Comparison of ENCODE assay signal across 2 cellular contexts in the genomic region with DNA sequence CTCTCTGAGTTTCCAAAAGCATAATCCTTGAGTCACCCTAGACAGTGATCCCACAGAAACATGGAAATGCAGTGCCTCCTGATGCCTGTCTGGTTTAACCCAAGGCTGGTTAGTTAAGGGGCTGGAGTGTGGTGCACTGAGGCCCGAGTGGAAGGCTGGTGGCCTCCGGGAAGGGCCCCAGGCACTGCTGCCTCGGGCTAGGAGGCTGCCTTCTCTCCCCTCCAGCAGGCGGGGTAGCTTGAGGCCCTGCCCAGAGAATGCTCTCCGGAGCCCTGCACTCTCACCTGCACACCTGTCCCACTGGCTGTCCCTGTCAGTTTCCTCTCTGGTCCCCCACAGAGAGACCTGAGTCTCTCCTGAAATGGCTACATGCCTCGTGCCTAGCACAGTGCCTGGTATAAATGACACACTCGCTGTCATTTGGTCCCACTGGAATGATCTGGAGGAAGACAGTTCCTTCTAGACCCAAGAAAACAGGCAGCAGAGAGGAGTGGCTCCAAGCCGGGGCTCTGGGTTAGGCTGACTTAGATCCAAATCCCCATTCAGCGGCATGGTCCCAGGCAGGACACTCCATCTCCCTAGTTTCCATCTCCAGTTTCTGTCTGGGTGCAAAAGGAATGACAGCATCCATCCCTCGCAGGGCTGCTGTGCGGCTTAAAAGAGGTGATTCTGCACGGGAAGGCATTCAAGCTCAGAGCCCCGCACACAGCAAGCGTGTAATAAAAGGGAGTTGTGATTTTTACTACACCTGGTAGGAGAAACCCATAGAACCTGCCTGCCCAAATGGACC.
TF ChIP-seq lines count a peak whose summit lies in the region.

No MANE protein-coding gene starts in this region.

TF ChIP-seq in SK-N-SH treated with all-trans-retinoic acid at 6 μM for 48 hours, 23 proteins besides CTCF, POLR2A, EP300 and RAD21:
- TF ChIP-seq SNAI2 (CRISPR knock-in tag; IDR thresholded peaks at IDR 0.05) (no peak), OSR1 (CRISPR knock-in tag; IDR thresholded peaks at IDR 0.05) (no peak), CSRNP3 (CRISPR knock-in tag; IDR thresholded peaks at IDR 0.05) (no peak), ZNF70 (CRISPR knock-in tag; IDR thresholded peaks at IDR 0.05) (no peak), ZC3H10 (CRISPR knock-in tag; IDR thresholded peaks at IDR 0.05) (no peak), GLIS3 (CRISPR knock-in tag; IDR thresholded peaks at IDR 0.05) (no peak), TCF4 (CRISPR knock-in tag; IDR thresholded peaks at IDR 0.05; ENCODE audit: borderline replicate concordance) (no peak), CSDC2 (CRISPR knock-in tag; IDR thresholded peaks at IDR 0.05) (no peak), ZFP3 (CRISPR knock-in tag; IDR thresholded peaks at IDR 0.05) (no peak), ZNF565 (CRISPR knock-in tag; conservative IDR thresholded peaks at IDR 0.05; ENCODE audit: low read depth) (no peak), ISL1 (CRISPR knock-in tag; IDR thresholded peaks at IDR 0.05) (no peak), BACH2 (CRISPR knock-in tag; IDR thresholded peaks at IDR 0.05; ENCODE audit: borderline replicate concordance) (no peak), ARNTL (CRISPR knock-in tag; IDR thresholded peaks at IDR 0.05; ENCODE audit: borderline replicate concordance, low read depth) (no peak), ESRRG (CRISPR knock-in tag; IDR thresholded peaks at IDR 0.05) (no peak)
- TF ChIP-seq, protein P1, sequence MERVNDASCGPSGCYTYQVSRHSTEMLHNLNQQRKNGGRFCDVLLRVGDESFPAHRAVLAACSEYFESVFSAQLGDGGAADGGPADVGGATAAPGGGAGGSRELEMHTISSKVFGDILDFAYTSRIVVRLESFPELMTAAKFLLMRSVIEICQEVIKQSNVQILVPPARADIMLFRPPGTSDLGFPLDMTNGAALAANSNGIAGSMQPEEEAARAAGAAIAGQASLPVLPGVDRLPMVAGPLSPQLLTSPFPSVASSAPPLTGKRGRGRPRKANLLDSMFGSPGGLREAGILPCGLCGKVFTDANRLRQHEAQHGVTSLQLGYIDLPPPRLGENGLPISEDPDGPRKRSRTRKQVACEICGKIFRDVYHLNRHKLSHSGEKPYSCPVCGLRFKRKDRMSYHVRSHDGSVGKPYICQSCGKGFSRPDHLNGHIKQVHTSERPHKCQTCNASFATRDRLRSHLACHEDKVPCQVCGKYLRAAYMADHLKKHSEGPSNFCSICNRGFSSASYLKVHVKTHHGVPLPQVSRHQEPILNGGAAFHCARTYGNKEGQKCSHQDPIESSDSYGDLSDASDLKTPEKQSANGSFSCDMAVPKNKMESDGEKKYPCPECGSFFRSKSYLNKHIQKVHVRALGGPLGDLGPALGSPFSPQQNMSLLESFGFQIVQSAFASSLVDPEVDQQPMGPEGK (CRISPR knock-in tag; IDR thresholded peaks at IDR 0.05; ENCODE audit: borderline replicate concordance): no peak
- TF ChIP-seq, protein P2, sequence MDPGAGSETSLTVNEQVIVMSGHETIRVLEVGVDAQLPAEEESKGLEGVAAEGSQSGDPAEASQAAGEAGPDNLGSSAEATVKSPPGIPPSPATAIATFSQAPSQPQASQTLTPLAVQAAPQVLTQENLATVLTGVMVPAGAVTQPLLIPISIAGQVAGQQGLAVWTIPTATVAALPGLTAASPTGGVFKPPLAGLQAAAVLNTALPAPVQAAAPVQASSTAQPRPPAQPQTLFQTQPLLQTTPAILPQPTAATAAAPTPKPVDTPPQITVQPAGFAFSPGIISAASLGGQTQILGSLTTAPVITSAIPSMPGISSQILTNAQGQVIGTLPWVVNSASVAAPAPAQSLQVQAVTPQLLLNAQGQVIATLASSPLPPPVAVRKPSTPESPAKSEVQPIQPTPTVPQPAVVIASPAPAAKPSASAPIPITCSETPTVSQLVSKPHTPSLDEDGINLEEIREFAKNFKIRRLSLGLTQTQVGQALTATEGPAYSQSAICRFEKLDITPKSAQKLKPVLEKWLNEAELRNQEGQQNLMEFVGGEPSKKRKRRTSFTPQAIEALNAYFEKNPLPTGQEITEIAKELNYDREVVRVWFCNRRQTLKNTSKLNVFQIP (CRISPR knock-in tag; IDR thresholded peaks at IDR 0.05; ENCODE audit: borderline replicate concordance, low read depth): no peak

TF ChIP-seq in SK-N-SH, 30 proteins besides CTCF, POLR2A, EP300 and RAD21:
- no peak for TF ChIP-seq RCOR1 (IDR thresholded peaks at IDR 0.05; ENCODE audit: low read length)
- no peak for TF ChIP-seq SIN3A (IDR thresholded peaks at IDR 0.05; ENCODE audit: borderline replicate concordance, low read depth, low read length)
- TF ChIP-seq GATA2 (CRISPR knock-in tag; IDR thresholded peaks at IDR 0.05): no peak
- TF ChIP-seq MEF2A (IDR thresholded peaks at IDR 0.05; ENCODE audit: borderline replicate concordance, low read depth): no peak
- TF ChIP-seq, protein P3, sequence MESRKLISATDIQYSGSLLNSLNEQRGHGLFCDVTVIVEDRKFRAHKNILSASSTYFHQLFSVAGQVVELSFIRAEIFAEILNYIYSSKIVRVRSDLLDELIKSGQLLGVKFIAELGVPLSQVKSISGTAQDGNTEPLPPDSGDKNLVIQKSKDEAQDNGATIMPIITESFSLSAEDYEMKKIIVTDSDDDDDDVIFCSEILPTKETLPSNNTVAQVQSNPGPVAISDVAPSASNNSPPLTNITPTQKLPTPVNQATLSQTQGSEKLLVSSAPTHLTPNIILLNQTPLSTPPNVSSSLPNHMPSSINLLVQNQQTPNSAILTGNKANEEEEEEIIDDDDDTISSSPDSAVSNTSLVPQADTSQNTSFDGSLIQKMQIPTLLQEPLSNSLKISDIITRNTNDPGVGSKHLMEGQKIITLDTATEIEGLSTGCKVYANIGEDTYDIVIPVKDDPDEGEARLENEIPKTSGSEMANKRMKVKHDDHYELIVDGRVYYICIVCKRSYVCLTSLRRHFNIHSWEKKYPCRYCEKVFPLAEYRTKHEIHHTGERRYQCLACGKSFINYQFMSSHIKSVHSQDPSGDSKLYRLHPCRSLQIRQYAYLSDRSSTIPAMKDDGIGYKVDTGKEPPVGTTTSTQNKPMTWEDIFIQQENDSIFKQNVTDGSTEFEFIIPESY (IDR thresholded peaks at IDR 0.05; ENCODE audit: borderline replicate concordance, low read depth): no peak
- no peak for TF ChIP-seq FOSL2 (IDR thresholded peaks at IDR 0.05; ENCODE audit: borderline replicate concordance, low read depth)
- no peak for TF ChIP-seq GABPA (IDR thresholded peaks at IDR 0.05; ENCODE audit: low read depth)
- TF ChIP-seq NFIC (IDR thresholded peaks at IDR 0.05; ENCODE audit: borderline replicate concordance): no peak
- no peak for TF ChIP-seq ELF1 (IDR thresholded peaks at IDR 0.05)
- TF ChIP-seq TCF12 (IDR thresholded peaks at IDR 0.05): no peak
- TF ChIP-seq, protein P4, sequence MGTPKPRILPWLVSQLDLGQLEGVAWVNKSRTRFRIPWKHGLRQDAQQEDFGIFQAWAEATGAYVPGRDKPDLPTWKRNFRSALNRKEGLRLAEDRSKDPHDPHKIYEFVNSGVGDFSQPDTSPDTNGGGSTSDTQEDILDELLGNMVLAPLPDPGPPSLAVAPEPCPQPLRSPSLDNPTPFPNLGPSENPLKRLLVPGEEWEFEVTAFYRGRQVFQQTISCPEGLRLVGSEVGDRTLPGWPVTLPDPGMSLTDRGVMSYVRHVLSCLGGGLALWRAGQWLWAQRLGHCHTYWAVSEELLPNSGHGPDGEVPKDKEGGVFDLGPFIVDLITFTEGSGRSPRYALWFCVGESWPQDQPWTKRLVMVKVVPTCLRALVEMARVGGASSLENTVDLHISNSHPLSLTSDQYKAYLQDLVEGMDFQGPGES (IDR thresholded peaks at IDR 0.05; ENCODE audit: low read depth, low read length): no peak
